ENCODE assay signal across 16 cellular contexts in genomic region chr17:46092996-46093395, GRCh38.
DNase-seq lines count a peak whose midpoint lies in the region; ATAC-seq and TF ChIP-seq lines count a peak whose summit lies in the region.
"Had no signal": no experiment of that assay in that cellular context is flagged by ENCODE, and none has a peak within 500 bp of the region (broad histone marks: within the 10 kb centered on the region; RNA-seq: fewer than 3 reads in every experiment).

No MANE protein-coding gene starts in this region.

- H3K4me3 Mint-ChIP-seq in CD4-positive, alpha-beta T cell = no peak overlapping the region
- no peak overlapping the region for H3K4me3 Mint-ChIP-seq in T-helper 17 cell

- peaks cover 12% of the 10 kb centered on the region for H3K4me1 ChIP-seq in GM23248 (ENCODE audit: insufficient read depth)
- peaks cover 0 to 22% of the 10 kb centered on the region in 2 donors for H3K4me1 ChIP-seq in left lung
- H3K4me1 ChIP-seq: BLaER1, Peyer's patch had no signal

- intact Hi-C loops in CD4-positive, alpha-beta T cell (cut with DNase I, micrococcal nuclease) = no loop called here
- intact Hi-C loops in left lung (cut with DNase I) = no loop called here

- no peak for TF ChIP-seq CTCF in CD4-positive, alpha-beta T cell (IDR thresholded peaks at IDR 0.05)
- no peak for TF ChIP-seq CTCF in left lung (IDR thresholded peaks at IDR 0.05)

- peaks cover 97% of the 10 kb centered on the region for H3K79me2 ChIP-seq in GM23248 (ENCODE audit: insufficient read depth)

- H3K27ac ChIP-seq in CD4-positive, alpha-beta T cell (ENCODE audit: low read depth, low read length) = no peak overlapping the region
- H3K27ac ChIP-seq in GM23248 = no peak overlapping the region
- H3K27ac ChIP-seq in left lung = peak overlapping the region in 1 of 2 donors; percentile 10
- H3K27ac ChIP-seq: BLaER1, Peyer's patch had no signal

- H3K27me3 Mint-ChIP-seq in CD4-positive, alpha-beta T cell = no peaks in the 10 kb centered on the region
- no peaks in the 10 kb centered on the region for H3K27me3 Mint-ChIP-seq in T-helper 17 cell

- peaks cover 6% of the 10 kb centered on the region; the same call in 1 of the 2 replicates for H3F3A ChIP-seq in GM23248 (ENCODE audit: insufficient read depth)

- ATAC-seq in CD4-positive, alpha-beta T cell (ENCODE audit: poor library complexity) = no peak
- ATAC-seq in T-helper 17 cell (no peak), left lung (peak; percentile 8), HG03565 (IDR thresholded peaks at IDR 0.05; ENCODE audit: unreplicated experiment) (no peak)

- peak overlapping the region; percentile 5 for H3K4me2 ChIP-seq in GM23248 (ENCODE audit: unreplicated experiment)
- H3K4me2 ChIP-seq: BLaER1 had no signal

- no peaks in the 10 kb centered on the region for H3K27me3 ChIP-seq in CD4-positive, alpha-beta T cell (ENCODE audit: control insufficient read depth, insufficient read depth, low read length)
- H3K27me3 ChIP-seq in GM23248 (replicated peaks; ENCODE audit: insufficient read depth) = no peaks in the 10 kb centered on the region
- H3K27me3 ChIP-seq in left lung = no peaks in the 10 kb centered on the region
- H3K27me3 ChIP-seq: BLaER1, Peyer's patch had no signal

- H3K27ac Mint-ChIP-seq in CD4-positive, alpha-beta T cell = peak overlapping the region; percentile 27
- peak overlapping the region; percentile 24 for H3K27ac Mint-ChIP-seq in T-helper 17 cell

- in situ Hi-C loops in GM23248 (cut with MboI) = no loop called here

- no peak overlapping the region for H3K9ac ChIP-seq in GM23248
- H3K9ac ChIP-seq: BLaER1 had no signal

- no peaks in the 10 kb centered on the region for H3K9me3 Mint-ChIP-seq in CD4-positive, alpha-beta T cell

- H2AFZ ChIP-seq in GM23248 = no peak overlapping the region

- POLR2A ChIA-PET in CD4-positive, alpha-beta T cell (lab: Charles Lee) = no interaction called here

- H3K9me2 ChIP-seq in GM23248 (ENCODE audit: insufficient read depth) = no peaks in the 10 kb centered on the region

- H3K36me3 ChIP-seq in GM23248 (ENCODE audit: low read depth) (no peaks in the 10 kb centered on the region), left lung (peaks cover 0 to 20% of the 10 kb centered on the region in 2 donors)

- no peak overlapping the region for H3K4me3 ChIP-seq in GM23248
- H3K4me3 ChIP-seq in left lung = no peak overlapping the region
- H3K4me3 ChIP-seq: BLaER1, Peyer's patch had no signal

- no peak for DNase-seq in CD4-positive, alpha-beta T cell
- DNase-seq in GM23248 = peak; percentile 13
- DNase-seq in T-helper 17 cell = no peak
- DNase-seq in left lung = no peak
- no peak for DNase-seq in NCI-H2029 treated with DMSO at 0.1 percent for 48 hours (lab: John Stamatoyannopoulos, UW)
- DNase-seq in NCI-H748 treated with DMSO at 0.1 percent for 48 hours (lab: John Stamatoyannopoulos, UW) = no peak
- DNase-seq: GDM1, H7, NCI-H1105, NCI-H2081 treated with DMSO at 0.1 percent for 48 hours, NCI-H446 treated with DMSO at 0.1 percent for 48 hours, NCI-H69, Peyer's patch, Right ventricle myocardium superior had no signal

- CTCF ChIA-PET in CD4-positive, alpha-beta T cell (lab: Charles Lee) = interaction anchor here (0.8 to 1.4 kb wide), 6 partner anchors 8 to 120 kb away, joined by 3 to 4 read pairs (median 3); partner anchors contain the start of gene KANSL1

- H3K4me1 Mint-ChIP-seq in CD4-positive, alpha-beta T cell (ENCODE audit: low read depth) = peaks cover 81% of the 10 kb centered on the region
- H3K4me1 Mint-ChIP-seq in T-helper 17 cell = peaks cover 43% of the 10 kb centered on the region

- peaks cover 11% of the 10 kb centered on the region; the same call in 1 of the 2 replicates for H4K20me1 ChIP-seq in GM23248 (ENCODE audit: insufficient read depth)

- no peaks in the 10 kb centered on the region for H3K9me3 ChIP-seq in CD4-positive, alpha-beta T cell (ENCODE audit: control insufficient read depth, low read length)
- H3K9me3 ChIP-seq in GM23248 (ENCODE audit: low read depth) (no peaks in the 10 kb centered on the region), T-helper 17 cell (ENCODE audit: control insufficient read depth, low read length, poor library complexity, severe bottlenecking) (no peaks in the 10 kb centered on the region), left lung (no peaks in the 10 kb centered on the region)
- H3K9me3 ChIP-seq: BLaER1, Peyer's patch had no signal

- peaks cover 71% of the 10 kb centered on the region for H3K36me3 Mint-ChIP-seq in CD4-positive, alpha-beta T cell (ENCODE audit: low read depth)
- no peaks in the 10 kb centered on the region for H3K36me3 Mint-ChIP-seq in T-helper 17 cell (ENCODE audit: low read depth)
